In the genomic region with DNA sequence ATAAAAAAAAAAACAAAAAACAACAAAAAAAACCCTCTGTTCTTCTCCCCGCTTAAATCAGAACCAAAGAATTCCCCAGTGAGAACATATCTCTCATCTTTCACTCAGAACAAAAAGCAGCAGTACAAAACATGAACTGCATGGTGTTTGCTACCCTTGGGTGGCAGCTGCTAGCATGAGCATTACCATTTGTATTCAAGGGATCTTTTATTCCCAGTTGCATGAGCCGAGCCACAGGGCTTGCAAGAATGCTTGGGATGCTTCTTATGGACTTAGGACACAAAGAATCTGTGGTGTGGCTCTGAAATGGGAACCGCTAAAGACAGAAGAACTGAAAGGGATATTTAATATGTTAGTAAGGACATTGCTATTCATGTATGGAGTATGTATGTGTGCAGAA, we compare ENCODE assay signal across 13 cellular contexts.
DNase-seq lines count a peak whose midpoint lies in the region; ATAC-seq and TF ChIP-seq lines count a peak whose summit lies in the region.
"Had no signal": no experiment of that assay in that cellular context is flagged by ENCODE, and none has a peak within 500 bp of the region (broad histone marks: within the 10 kb centered on the region; RNA-seq: fewer than 3 reads in every experiment).

No MANE protein-coding gene starts in this region.

- TF ChIP-seq CTCF in cardiac fibroblast (IDR thresholded peaks at IDR 0.05; ENCODE audit: low read depth, low read length), result no peak

- ATAC-seq in GM21526 (IDR thresholded peaks at IDR 0.05; ENCODE audit: low FRiP score, unreplicated experiment), result no peak
- no peak for ATAC-seq in HG03460 (IDR thresholded peaks at IDR 0.05; ENCODE audit: unreplicated experiment)
- ATAC-seq in GM18858 (IDR thresholded peaks at IDR 0.05; ENCODE audit: unreplicated experiment), result no peak

- DNase-seq in COLO829 (ENCODE audit: low spot score) (peak; percentile 49), M059J (ENCODE audit: low read depth) (peak; percentile 67), cardiac fibroblast (ENCODE audit: low read depth in 2 of 2) (peak; percentile 34 to 44), midbrain (lab: John Stamatoyannopoulos, UW) (peak; percentile 3), COLO668 (lab: John Stamatoyannopoulos, UW; ENCODE audit: unreplicated experiment) (no peak)
- DNase-seq: activated CD4-positive, alpha-beta T cell treated with anti-CD3 and anti-CD28 coated beads, Interleukin-2, amount 10 ng/mL, durations not matched to agents 24 days and 14 days; activated naive CD4-positive, alpha-beta T cell treated with anti-CD3 and anti-CD28 coated beads, Interleukin-2, amount 50 U/mL, for 16 hours; immature natural killer cell; NCI-H446 had no signal

- no peak overlapping the region for H3K4me3 ChIP-seq in cardiac fibroblast (replicated peaks in 1 of 2; ENCODE audit: low read depth in 2 of 2, low read length in 2 of 2)
- H3K4me3 ChIP-seq: thoracic aorta had no signal
